ENCODE assay signal across 23 cellular contexts in the genomic region with DNA sequence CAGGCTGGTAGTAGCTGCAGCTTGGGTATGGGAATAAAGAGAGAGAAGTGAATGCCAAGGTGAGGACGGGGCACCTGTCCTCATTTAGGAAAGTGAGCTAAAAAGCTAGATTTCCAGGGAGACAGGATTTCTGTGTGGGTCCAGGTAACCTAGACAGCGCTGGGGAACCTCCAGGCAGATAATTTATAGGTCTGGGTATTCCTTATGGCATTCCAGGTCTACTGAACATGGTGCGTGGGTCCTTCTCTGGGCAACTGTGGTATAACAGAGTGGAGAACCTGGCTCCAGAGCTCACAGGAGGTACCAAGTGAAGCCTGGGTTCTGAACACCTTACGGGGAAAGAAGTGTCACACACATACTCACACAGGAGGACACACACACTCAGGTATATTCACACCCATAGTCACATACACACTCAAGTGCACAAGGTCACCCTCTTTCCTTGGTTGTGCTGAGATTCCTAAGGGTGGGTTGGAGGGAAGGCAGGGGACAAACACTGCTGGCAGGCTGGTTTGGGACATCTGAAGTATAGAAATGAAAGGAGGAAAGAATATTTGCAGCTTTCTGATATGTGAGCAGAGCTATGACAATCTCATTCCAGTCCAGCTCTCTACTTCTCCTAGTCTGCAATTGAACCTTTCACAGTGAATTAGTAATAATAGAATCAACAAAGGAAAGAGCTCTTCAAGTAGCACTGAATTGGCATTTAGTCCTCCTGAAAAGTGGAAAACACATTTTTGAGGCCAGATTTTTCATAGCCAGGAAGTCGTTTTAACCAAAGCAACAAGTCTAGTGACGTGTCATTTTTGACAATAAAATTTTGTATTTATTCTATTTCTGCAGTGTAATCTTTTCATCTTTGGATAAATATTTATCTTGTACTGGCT. TPM values are rescaled to one million over a fixed set of nuclear protein-coding genes. Genes with fewer than 3 reads are reported as not detected.
DNase-seq lines count a peak whose midpoint lies in the region; ATAC-seq, FAIRE-seq and TF ChIP-seq lines count a peak whose summit lies in the region.
"Had no signal": no experiment of that assay in that cellular context is flagged by ENCODE, and none has a peak within 500 bp of the region (broad histone marks: within the 10 kb centered on the region; RNA-seq: fewer than 3 reads in every experiment).

No MANE protein-coding gene starts in this region.

- H3K4me3 ChIP-seq in BJ (ENCODE audit: low read depth, low read length), result no peak overlapping the region
- H3K4me3 ChIP-seq in PC-3 (ENCODE audit: low read length), result no peak overlapping the region
- H3K4me3 ChIP-seq in endothelial cell of umbilical vein (replicated peaks in 1 of 3; ENCODE audit: insufficient read depth in 1 of 3, low read depth in 1 of 3, low read length in 3 of 3), result no peak overlapping the region
- H3K4me3 ChIP-seq: heart right ventricle, K562, psoas muscle had no signal

- no peak for FAIRE-seq in endothelial cell of umbilical vein (lab: Jason Lieb, UNC)
- FAIRE-seq: K562 had no signal

- TF ChIP-seq POLR2A in endothelial cell of umbilical vein (IDR thresholded peaks at IDR 0.05; ENCODE audit: low read depth, low read length), result no peak

- H3K9me3 ChIP-seq in PC-3 (ENCODE audit: low read length) (no peaks in the 10 kb centered on the region), endothelial cell of umbilical vein (replicated peaks; ENCODE audit: control insufficient read depth, insufficient read depth, low read length) (no peaks in the 10 kb centered on the region)
- H3K9me3 ChIP-seq: psoas muscle had no signal

- TF ChIP-seq CTCF in BJ (IDR thresholded peaks at IDR 0.05; ENCODE audit: insufficient read depth, low read depth, low read length) (no peak), PC-3 (conservative IDR thresholded peaks at IDR 0.05; ENCODE audit: low read depth, low read length) (no peak), endothelial cell of umbilical vein (IDR thresholded peaks at IDR 0.05; ENCODE audit: extremely low read depth in 1 of 2, insufficient read depth in 1 of 2, low read depth in 1 of 2, low read length in 2 of 2) (no peak)

- peak overlapping the region; percentile 30; the same call in 1 of the 2 replicates for H3K4me2 ChIP-seq in PC-3 (ENCODE audit: low read length)
- H3K4me2 ChIP-seq in endothelial cell of umbilical vein (ENCODE audit: insufficient read depth, low read length), result no peak overlapping the region

- no peak overlapping the region for H2AFZ ChIP-seq in PC-3 (ENCODE audit: low read length)
- H2AFZ ChIP-seq in endothelial cell of umbilical vein (ENCODE audit: low read depth, low read length), result no peak overlapping the region

- H4K20me1 ChIP-seq in PC-3 (ENCODE audit: low read length) (no peaks in the 10 kb centered on the region), endothelial cell of umbilical vein (replicated peaks; ENCODE audit: control insufficient read depth, extremely low read depth, insufficient read depth, low read length) (no peaks in the 10 kb centered on the region)

- H3K36me3 ChIP-seq in BJ (ENCODE audit: control insufficient read depth, insufficient read depth, low read length), result no peaks in the 10 kb centered on the region
- H3K36me3 ChIP-seq in PC-3 (ENCODE audit: low read depth, low read length), result no peaks in the 10 kb centered on the region
- no peaks in the 10 kb centered on the region for H3K36me3 ChIP-seq in endothelial cell of umbilical vein (ENCODE audit: control insufficient read depth in 2 of 2, extremely low read depth in 1 of 2, insufficient read depth in 2 of 2, low read length in 2 of 2)
- H3K36me3 ChIP-seq: heart right ventricle had no signal

- no peaks in the 10 kb centered on the region for H3F3A ChIP-seq in PC-3 (ENCODE audit: low read length, unreplicated experiment)

- peaks cover 29% of the 10 kb centered on the region for H3K4me1 ChIP-seq in PC-3 (ENCODE audit: insufficient read depth, low read length)
- no peaks in the 10 kb centered on the region for H3K4me1 ChIP-seq in endothelial cell of umbilical vein (ENCODE audit: control insufficient read depth, extremely low read depth, insufficient read depth, low read length)
- H3K4me1 ChIP-seq: foreskin keratinocyte, psoas muscle had no signal

- H3K27ac ChIP-seq in PC-3 (ENCODE audit: low read length) (no peak overlapping the region), endothelial cell of umbilical vein (ENCODE audit: insufficient read depth, low read depth, low read length) (no peak overlapping the region)
- H3K27ac ChIP-seq: foreskin keratinocyte, heart right ventricle, psoas muscle had no signal

- peak; percentile 62 for ATAC-seq in PC-3
- ATAC-seq: activated T-cell treated with anti-CD3 and anti-CD28 coated beads, Interleukin-2, amount 50 U/mL, for 72 hours; foreskin keratinocyte; heart right ventricle; psoas muscle had no signal

- intact Hi-C loops in PC-3 (cut with micrococcal nuclease) (no loop called here), endothelial cell of umbilical vein (cut with micrococcal nuclease) (no loop called here)

- POLR2A ChIA-PET in BJ (lab: Charles Lee) (no interaction called here), PC-3 (lab: Charles Lee; ENCODE audit: unreplicated experiment) (no interaction called here), endothelial cell of umbilical vein (lab: Charles Lee) (no interaction called here)

- H3K79me2 ChIP-seq in PC-3 (ENCODE audit: low read length) (no peaks in the 10 kb centered on the region), endothelial cell of umbilical vein (ENCODE audit: control insufficient read depth, insufficient read depth, low read length) (no peaks in the 10 kb centered on the region)

- dilution Hi-C loops in endothelial cell of umbilical vein (cut with MboI; ENCODE audit: extremely low pct_ligation_motif_present, low sequenced_read_pairs), result no loop called here

- BruUV-seq in PC-3 (replicated peaks; lab: Mats Ljungman, UMichigan), result no TSS peak
- BruUV-seq in endothelial cell of umbilical vein (replicated peaks; lab: Mats Ljungman, UMichigan), result no TSS peak

- peaks cover 6% of the 10 kb centered on the region for H3K27me3 ChIP-seq in BJ (ENCODE audit: control insufficient read depth, insufficient read depth, low read length)
- H3K27me3 ChIP-seq in PC-3 (ENCODE audit: low read length), result peaks cover 8% of the 10 kb centered on the region
- peaks cover 2 to 7% of the 10 kb centered on the region in 2 experiments for H3K27me3 ChIP-seq in endothelial cell of umbilical vein (ENCODE audit: control insufficient read depth in 2 of 2, insufficient read depth in 2 of 2, low read length in 2 of 2)

- DNase-seq in BJ (ENCODE audit: low read depth) (peak; percentile 19), PC-3 (peak; percentile 67), endothelial cell of umbilical vein (ENCODE audit: low read depth, low spot score) (peak; percentile 21), stromal cell of bone marrow (ENCODE audit: low read depth) (peak; percentile 50), NCI-H2227 (lab: John Stamatoyannopoulos, UW; ENCODE audit: unreplicated experiment) (no peak), pons (ENCODE audit: low spot score) (no peak)
- DNase-seq in stimulated activated CD4-positive, alpha-beta T cell treated with anti-CD3 and anti-CD28 coated beads, Interleukin-2, amount 100 ng/mL, for 24 hours, result no peak
- DNase-seq: activated CD4-positive, alpha-beta T cell treated with anti-CD3 and anti-CD28 coated beads, Interleukin-2, amount 10 ng/mL, durations not matched to agents 24 days and 14 days; activated naive CD4-positive, alpha-beta T cell treated with anti-CD3 and anti-CD28 coated beads for 36 hours; activated T-cell treated with anti-CD3 and anti-CD28 coated beads, Interleukin-2, amount 50 U/mL, for 72 hours; CD4-positive, alpha-beta memory T cell; foreskin keratinocyte; GDM1; heart right ventricle; HFFc6; mesenchymal stem cell; NCI-H1417 treated with DMSO at 0.1 percent for 48 hours; NCI-H2107; NCI-H524 treated with DMSO at 0.1 percent for 48 hours; psoas muscle; T-helper 2 cell had no signal

- CTCF ChIA-PET in BJ (lab: Yijun Ruan, JAX), result interaction anchor here (1.3 to 1.7 kb wide), 3 partner anchors 10 to 163 kb away, joined by 5 to 10 read pairs (median 7); no protein-coding TSS in a partner anchor
- CTCF ChIA-PET in PC-3 (lab: Charles Lee), result no interaction called here
- CTCF ChIA-PET in endothelial cell of umbilical vein (lab: Charles Lee), result interaction anchor here (1.5 to 1.8 kb wide), 2 partner anchors 80 to 163 kb away, joined by 4 to 6 read pairs; no protein-coding TSS in a partner anchor

- no peaks in the 10 kb centered on the region for H3K9me2 ChIP-seq in PC-3 (replicated peaks; ENCODE audit: low read length)

- H3K9ac ChIP-seq in PC-3 (ENCODE audit: low read length) (no peak overlapping the region), endothelial cell of umbilical vein (replicated peaks; ENCODE audit: extremely low read depth, insufficient read depth, low read length) (no peak overlapping the region)

- no peaks in the 10 kb centered on the region for H3K9me1 ChIP-seq in endothelial cell of umbilical vein (replicated peaks; ENCODE audit: control insufficient read depth, extremely low read depth, insufficient read depth, low read length)

TF ChIP-seq in endothelial cell of umbilical vein, 7 proteins besides CTCF, POLR2A, EP300 and RAD21:
- no peak for TF ChIP-seq POLR2AphosphoS5 (IDR thresholded peaks at IDR 0.05; ENCODE audit: insufficient read depth, low read depth, low read length)
- TF ChIP-seq GATA2 (IDR thresholded peaks at IDR 0.05; ENCODE audit: insufficient read depth, insufficient read length, low read depth, low read length), result no peak
- no peak for TF ChIP-seq MYC (IDR thresholded peaks at IDR 0.05; ENCODE audit: low read depth, low read length)
- TF ChIP-seq EZH2 (IDR thresholded peaks at IDR 0.05; ENCODE audit: borderline replicate concordance, low read depth, low read length, severe bottlenecking), result no peak
- TF ChIP-seq, protein P1, sequence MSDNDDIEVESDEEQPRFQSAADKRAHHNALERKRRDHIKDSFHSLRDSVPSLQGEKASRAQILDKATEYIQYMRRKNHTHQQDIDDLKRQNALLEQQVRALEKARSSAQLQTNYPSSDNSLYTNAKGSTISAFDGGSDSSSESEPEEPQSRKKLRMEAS (IDR thresholded peaks at IDR 0.05; ENCODE audit: insufficient read depth, insufficient read length), result no peak

RNA-seq across cellular contexts. Expression of a gene that starts 37.4 kb away (rescaled TPM):
- 47.2 and 72.7 TPM in 2 replicates for polyA plus RNA-seq in BJ (2011; rRNA removed)
- polyA minus RNA-seq in BJ (2011; rRNA and poly(A)+ RNA removed), result 23.8 and 52.8 TPM in 2 replicates
- total RNA-seq in PC-3 (2014; rRNA removed), result 0.06 TPM in 1 of 2 replicates, not detected in the other
- total RNA-seq in endothelial cell of umbilical vein, result 0.18 and 0.58 TPM in 2 replicates
- polyA plus RNA-seq in endothelial cell of umbilical vein, result 0.83 and 1.0 TPM in 2 replicates
- 0.65 and 0.97 TPM in 2 replicates for polyA plus RNA-seq in endothelial cell of umbilical vein (2011; cell fraction: cytosol; rRNA removed)
- polyA plus RNA-seq in endothelial cell of umbilical vein (2011; cell fraction: nucleus; rRNA removed), result 1.4 and 1.5 TPM in 2 replicates
- polyA plus RNA-seq in endothelial cell of umbilical vein (2012), result 0.48 and 1.1 TPM in 2 replicates
- polyA minus RNA-seq in endothelial cell of umbilical vein, result 2.6 and 4.2 TPM in 2 replicates
- not detected for polyA minus RNA-seq in endothelial cell of umbilical vein (2011; cell fraction: cytosol; rRNA and poly(A)+ RNA removed)
- polyA minus RNA-seq in endothelial cell of umbilical vein (2011; cell fraction: nucleus; rRNA and poly(A)+ RNA removed), result 1.2 and 1.4 TPM in 2 replicates
- total RNA-seq: CD4-positive, alpha-beta memory T cell; foreskin keratinocyte; HT-29; K562 had no signal
- polyA plus RNA-seq: CD4-positive, alpha-beta memory T cell; foreskin keratinocyte had no signal

Comparison
In these comparisons a context has a peak if more than half of its experiments do, and no peak if none do; other contexts are left out.
1. DNase-seq: peak in BJ (single experiment), PC-3 (single experiment), endothelial cell of umbilical vein (single experiment) and stromal cell of bone marrow (single experiment); none in stimulated activated CD4-positive, alpha-beta T cell treated with anti-CD3 and anti-CD28 coated beads, Interleukin-2, amount 100 ng/mL, for 24 hours (0 of 2), NCI-H2227 (single experiment) and pons (single experiment).